1 cellular context compared by ENCODE assay signal in genomic region chr1:100290291-100290690, GRCh38.
TF ChIP-seq lines count a peak whose summit lies in the region.

No MANE protein-coding gene starts in this region.

TF ChIP-seq in endothelial cell of umbilical vein, 7 proteins besides CTCF, POLR2A, EP300 and RAD21 (continued from another document):
- TF ChIP-seq GATA2 (IDR thresholded peaks at IDR 0.05; ENCODE audit: insufficient read depth, insufficient read length, low read depth, low read length) (no peak), FOS (IDR thresholded peaks at IDR 0.05; ENCODE audit: borderline replicate concordance, insufficient read depth, low read length) (peak; percentile 87), EZH2 (IDR thresholded peaks at IDR 0.05; ENCODE audit: borderline replicate concordance, low read depth, low read length, severe bottlenecking) (no peak)
TF ChIP-seq in endothelial cell of umbilical vein: peak in this region for 2.
